24 cellular contexts compared by ENCODE assay signal in genomic region chr13:39789451-39789850, GRCh38.
"Had no signal": no experiment of that assay in that cellular context is flagged by ENCODE, and none has a peak within 500 bp of the region (broad histone marks: within the 10 kb centered on the region; RNA-seq: fewer than 3 reads in every experiment).

No MANE protein-coding gene starts in this region.

- H3K4me3 ChIP-seq: heart right ventricle, pancreas, thyroid gland, uterus had no signal

- H3K4me1 Mint-ChIP-seq: activated CD4-positive, alpha-beta T cell treated with anti-CD3 and anti-CD28 coated beads, Interleukin-2, amount 10 ng/mL, durations not matched to agents 7 days and 5 days had no signal

- FAIRE-seq: endothelial cell of umbilical vein, pancreas had no signal

- H3K27me3 Mint-ChIP-seq: activated CD4-positive, alpha-beta T cell treated with anti-CD3 and anti-CD28 coated beads, Interleukin-2, amount 10 ng/mL, durations not matched to agents 7 days and 5 days; stimulated activated naive CD8-positive, alpha-beta T cell treated with anti-CD3 and anti-CD28 coated beads, Interleukin-15, Interleukin-2, amounts not matched to agents 100 ng/mL and 50 ng/mL, for 24 hours had no signal

- DNase-seq: activated CD4-positive, alpha-beta T cell treated with anti-CD3 and anti-CD28 coated beads, Interleukin-2, amount 10 ng/mL, durations not matched to agents 7 days and 5 days; activated CD8-positive, alpha-beta T cell treated with anti-CD3 and anti-CD28 coated beads, Interleukin-2, amount 10 ng/mL, durations not matched to agents 7 days and 5 days; activated gamma-delta T cell; aorta; central memory CD4-positive, alpha-beta T cell; dermis blood vessel endothelial cell; effector CD8-positive, alpha-beta T cell; heart right ventricle; kidney glomerular epithelial cell; left ventricle myocardium superior; pancreas; right cardiac atrium; stimulated activated CD4-positive, alpha-beta T cell treated with anti-CD3 and anti-CD28 coated beads, Interleukin-1b, Interleukin-23, amount 100 ng/mL, for 48 hours; substantia nigra; SW 1271; T-helper 2 cell; thyroid gland; uterus had no signal

- H3K4me3 Mint-ChIP-seq: activated CD4-positive, alpha-beta T cell treated with anti-CD3 and anti-CD28 coated beads, Interleukin-2, amount 10 ng/mL, durations not matched to agents 7 days and 5 days; activated CD8-positive, alpha-beta T cell treated with anti-CD3 and anti-CD28 coated beads, Interleukin-2, amount 10 ng/mL, durations not matched to agents 7 days and 5 days; activated T-helper 1 cell treated with anti-CD3 and anti-CD28 coated beads, Interleukin-12 subunit alpha, Interleukin-12 subunit beta, Interleukin-2, Interleukin-4 antibody, amounts not matched to agents 30 ng/mL and 10 ng/mL and 1 ng/mL, durations not matched to agents 14 hours and 24 hours and 36 hours; brain; natural killer cell treated with Interleukin-12 subunit alpha and Interleukin-12 subunit beta and Interleukin-15 and Interleukin-18, amount 100 ng/mL, for 72 hours; stimulated activated naive CD8-positive, alpha-beta T cell treated with anti-CD3 and anti-CD28 coated beads, Interleukin-15, Interleukin-2, amounts not matched to agents 100 ng/mL and 50 ng/mL, for 24 hours had no signal

- H3K36me3 Mint-ChIP-seq: brain had no signal

- H3K27ac Mint-ChIP-seq: activated CD4-positive, alpha-beta T cell treated with anti-CD3 and anti-CD28 coated beads, Interleukin-2, amount 10 ng/mL, durations not matched to agents 7 days and 5 days; activated CD8-positive, alpha-beta T cell treated with anti-CD3 and anti-CD28 coated beads, Interleukin-2, amount 10 ng/mL, durations not matched to agents 7 days and 5 days; activated T-helper 1 cell treated with anti-CD3 and anti-CD28 coated beads, Interleukin-12 subunit alpha, Interleukin-12 subunit beta, Interleukin-2, Interleukin-4 antibody, amounts not matched to agents 30 ng/mL and 10 ng/mL and 1 ng/mL, durations not matched to agents 14 hours and 24 hours and 36 hours; brain; natural killer cell treated with Interleukin-12 subunit alpha and Interleukin-12 subunit beta and Interleukin-15 and Interleukin-18, amount 100 ng/mL, for 72 hours; stimulated activated naive CD8-positive, alpha-beta T cell treated with anti-CD3 and anti-CD28 coated beads, Interleukin-15, Interleukin-2, amounts not matched to agents 100 ng/mL and 50 ng/mL, for 24 hours had no signal

- H3K27me3 ChIP-seq: heart right ventricle, neutrophil, pancreas, thyroid gland, uterus had no signal

- H3K36me3 ChIP-seq: heart right ventricle, neutrophil, pancreas, thyroid gland, uterus had no signal
